ENCODE assay signal across 15 cellular contexts in the genomic region with DNA sequence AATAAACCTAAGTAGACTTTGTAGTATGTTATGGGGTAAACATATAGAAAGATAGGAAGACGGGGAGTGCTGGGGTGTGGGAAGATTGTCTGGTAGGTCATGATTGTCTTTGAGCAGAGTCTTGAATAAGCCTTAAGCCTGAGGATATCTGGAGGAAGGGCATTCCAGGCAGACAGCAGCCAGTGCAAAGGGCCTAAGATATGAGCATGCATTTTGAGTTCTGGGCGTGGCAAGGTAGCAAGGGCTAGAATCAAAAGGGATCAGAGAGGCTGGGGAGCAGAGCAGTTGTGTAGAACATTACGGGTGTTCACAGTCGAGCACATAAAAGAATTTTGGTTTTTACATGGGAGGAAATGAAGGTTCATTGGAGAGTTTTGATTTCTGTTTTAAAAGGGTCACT. TPM values are rescaled to one million over a fixed set of nuclear protein-coding genes. Genes with fewer than 3 reads are reported as not detected.
DNase-seq lines count a peak whose midpoint lies in the region; ATAC-seq and TF ChIP-seq lines count a peak whose summit lies in the region.
"Had no signal": no experiment of that assay in that cellular context is flagged by ENCODE, and none has a peak within 500 bp of the region (broad histone marks: within the 10 kb centered on the region; RNA-seq: fewer than 3 reads in every experiment).

No MANE protein-coding gene starts in this region.

- no peaks in the 10 kb centered on the region for H3K36me3 ChIP-seq in CD8-positive, alpha-beta T cell (ENCODE audit: insufficient read depth, low read length)
- H3K36me3 ChIP-seq: SJSA1 had no signal

- H3K27ac Mint-ChIP-seq in CD8-positive, alpha-beta T cell, result peak overlapping the region; percentile 32
- H3K27ac Mint-ChIP-seq in T-cell, result peak overlapping the region; percentile 2 to 71
- peak overlapping the region; percentile 1 for H3K27ac Mint-ChIP-seq in stimulated activated memory B cell treated with anti-CD40 and anti-IgM and Interleukin-4, amounts not matched to agents 10 μg/mL and 1 μg/mL and 100 μg/mL, for 72 hours
- peak overlapping the region in 1 of 2 donors; percentile 14 for H3K27ac Mint-ChIP-seq in effector memory CD8-positive, alpha-beta T cell

- peaks cover 4% of the 10 kb centered on the region for H3K4me1 ChIP-seq in CD8-positive, alpha-beta T cell (ENCODE audit: insufficient read depth, low read length)

- no peak for DNase-seq in CD8-positive, alpha-beta T cell
- no peak for DNase-seq in T-cell
- DNase-seq in left colon, result no peak
- DNase-seq in NCI-H82 treated with DMSO at 0.1 percent for 48 hours (lab: John Stamatoyannopoulos, UW; ENCODE audit: unreplicated experiment), result no peak
- DNase-seq in effector memory CD8-positive, alpha-beta T cell, result no peak
- no peak for DNase-seq in GM19238 (ENCODE audit: insufficient read length, low spot score)
- DNase-seq: GOT3, NCI-H1092 treated with DMSO at 0.1 percent for 48 hours, NCI-H1436 treated with DMSO at 0.1 percent for 48 hours, NCI-H748 treated with DMSO at 0.1 percent for 48 hours had no signal

- peaks cover 28% of the 10 kb centered on the region for H3K4me1 Mint-ChIP-seq in CD8-positive, alpha-beta T cell (ENCODE audit: low read depth)
- H3K4me1 Mint-ChIP-seq in T-cell, result peaks cover 26 to 29% (median 27%) of the 10 kb centered on the region in 3 donors
- H3K4me1 Mint-ChIP-seq in stimulated activated memory B cell treated with anti-CD40 and anti-IgM and Interleukin-4, amounts not matched to agents 10 μg/mL and 1 μg/mL and 100 μg/mL, for 72 hours, result peaks cover 20% of the 10 kb centered on the region
- peaks cover 8 to 30% of the 10 kb centered on the region in 2 donors for H3K4me1 Mint-ChIP-seq in effector memory CD8-positive, alpha-beta T cell (ENCODE audit: low read depth in 2 of 2)

- no peaks in the 10 kb centered on the region for H3K9me3 Mint-ChIP-seq in CD8-positive, alpha-beta T cell
- no peaks in the 10 kb centered on the region for H3K9me3 Mint-ChIP-seq in T-cell
- no peaks in the 10 kb centered on the region for H3K9me3 Mint-ChIP-seq in stimulated activated memory B cell treated with anti-CD40 and anti-IgM and Interleukin-4, amounts not matched to agents 10 μg/mL and 1 μg/mL and 100 μg/mL, for 72 hours
- H3K9me3 Mint-ChIP-seq in effector memory CD8-positive, alpha-beta T cell, result no peaks in the 10 kb centered on the region

- CTCF ChIA-PET in CD8-positive, alpha-beta T cell (lab: Charles Lee), result interaction anchor here (0.9 kb wide), 1 partner anchor 21 kb away, joined by 3 read pairs; no protein-coding TSS in a partner anchor
- CTCF ChIA-PET in T-cell (lab: Charles Lee), result interaction anchor here in 1 of 2 donors (0.7 kb wide), 1 partner anchor 789 kb away, joined by 4 read pairs; no protein-coding TSS in a partner anchor

- peaks cover 11% of the 10 kb centered on the region for H3K36me3 Mint-ChIP-seq in CD8-positive, alpha-beta T cell
- peaks cover 9% of the 10 kb centered on the region for H3K36me3 Mint-ChIP-seq in T-cell
- peaks cover 5% of the 10 kb centered on the region for H3K36me3 Mint-ChIP-seq in stimulated activated memory B cell treated with anti-CD40 and anti-IgM and Interleukin-4, amounts not matched to agents 10 μg/mL and 1 μg/mL and 100 μg/mL, for 72 hours
- peaks cover 12% of the 10 kb centered on the region for H3K36me3 Mint-ChIP-seq in effector memory CD8-positive, alpha-beta T cell (ENCODE audit: insufficient read depth)

- no peak for TF ChIP-seq CTCF in CD8-positive, alpha-beta T cell (IDR thresholded peaks at IDR 0.05)

- no peak overlapping the region for H3K4me3 ChIP-seq in CD8-positive, alpha-beta T cell (ENCODE audit: low read depth, low read length)
- H3K4me3 ChIP-seq: SJSA1 had no signal

- POLR2A ChIA-PET in CD8-positive, alpha-beta T cell (lab: Charles Lee), result no interaction called here
- POLR2A ChIA-PET in T-cell (lab: Charles Lee), result interaction anchor here in 1 of 2 donors (0.6 kb wide), 1 partner anchor 14 kb away, joined by 7 read pairs; a partner anchor contains a TSS

- H3K27ac ChIP-seq in CD8-positive, alpha-beta T cell (ENCODE audit: low read depth, low read length), result no peak overlapping the region
- H3K27ac ChIP-seq: KMS-11, SJSA1 had no signal

- intact Hi-C loops in CD8-positive, alpha-beta T cell (cut with DNase I, micrococcal nuclease), result no loop called here
- intact Hi-C loops in left colon (cut with DNase I, micrococcal nuclease), result no loop called here

- H3K27me3 ChIP-seq in CD8-positive, alpha-beta T cell (ENCODE audit: insufficient read depth, low read length), result no peaks in the 10 kb centered on the region
- H3K27me3 ChIP-seq: SJSA1 had no signal

- no peaks in the 10 kb centered on the region for H3K27me3 Mint-ChIP-seq in CD8-positive, alpha-beta T cell (ENCODE audit: low read depth)
- H3K27me3 Mint-ChIP-seq in T-cell, result no peaks in the 10 kb centered on the region
- H3K27me3 Mint-ChIP-seq in stimulated activated memory B cell treated with anti-CD40 and anti-IgM and Interleukin-4, amounts not matched to agents 10 μg/mL and 1 μg/mL and 100 μg/mL, for 72 hours, result no peaks in the 10 kb centered on the region
- no peaks in the 10 kb centered on the region for H3K27me3 Mint-ChIP-seq in effector memory CD8-positive, alpha-beta T cell

- no peaks in the 10 kb centered on the region for H3K9me3 ChIP-seq in CD8-positive, alpha-beta T cell (ENCODE audit: low read length)
- H3K9me3 ChIP-seq: SJSA1 had no signal

- no peak for ATAC-seq in CD8-positive, alpha-beta T cell
- ATAC-seq in T-cell (replicated peaks in 1 of 4) (no peak), left colon (peak; percentile 35)
- no peak for ATAC-seq in stimulated activated memory B cell treated with anti-CD40 and anti-IgM and Interleukin-4, amounts not matched to agents 10 μg/mL and 1 μg/mL and 100 μg/mL, for 72 hours
- no peak for ATAC-seq in effector memory CD8-positive, alpha-beta T cell (replicated peaks)
- ATAC-seq: HCT116, Right ventricle myocardium inferior had no signal

- H3K4me3 Mint-ChIP-seq in CD8-positive, alpha-beta T cell, result no peak overlapping the region
- H3K4me3 Mint-ChIP-seq in T-cell, result no peak overlapping the region
- H3K4me3 Mint-ChIP-seq in stimulated activated memory B cell treated with anti-CD40 and anti-IgM and Interleukin-4, amounts not matched to agents 10 μg/mL and 1 μg/mL and 100 μg/mL, for 72 hours, result no peak overlapping the region
- H3K4me3 Mint-ChIP-seq in effector memory CD8-positive, alpha-beta T cell, result no peak overlapping the region

RNA-seq across cellular contexts. Expression of a gene that starts 14.3 kb away (rescaled TPM):
- 10 to 100 TPM; 14.4 to 14.8 TPM for total RNA-seq in CD8-positive, alpha-beta T cell
- 10 to 100 TPM; 33.1 to 39.5 (median 33.6) TPM for total RNA-seq in T-cell
- 10 to 100 TPM; 20.2 to 20.5 TPM for total RNA-seq in left colon

RNA-seq across cellular contexts. Expression of a gene that starts 50.3 kb away (rescaled TPM):
- 10 to 100 TPM; 70.5 to 74.1 TPM for total RNA-seq in CD8-positive, alpha-beta T cell
- total RNA-seq in T-cell, result 10 to 100 TPM; 56.5 to 74.8 (median 59.4) TPM
- total RNA-seq in left colon, result 10 to 100 TPM; 21.3 to 26.4 TPM
